17 cellular contexts compared by ENCODE assay signal in the genomic region with DNA sequence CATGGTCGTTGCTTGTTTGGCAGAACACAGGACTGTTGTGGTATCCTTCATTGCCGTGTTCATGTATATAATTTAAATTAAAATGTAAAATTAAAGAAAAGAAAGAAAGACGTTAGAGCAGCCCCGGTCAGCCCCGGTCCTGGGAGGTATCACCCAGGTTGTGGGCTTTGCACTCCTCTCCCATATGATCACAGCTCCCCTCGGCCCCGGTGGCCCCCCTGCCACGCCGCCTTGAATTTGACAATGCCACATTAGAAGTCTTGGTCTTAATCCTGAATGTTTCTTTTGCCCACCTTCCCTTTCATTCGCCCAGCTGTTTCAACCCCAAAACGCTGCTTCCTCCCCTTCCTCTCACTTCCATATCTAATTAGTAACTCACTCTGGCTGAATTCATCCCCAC. TPM values are rescaled to one million over a fixed set of nuclear protein-coding genes. Genes with fewer than 3 reads are reported as not detected.
DNase-seq lines count a peak whose midpoint lies in the region; ATAC-seq, FAIRE-seq and TF ChIP-seq lines count a peak whose summit lies in the region.
"Had no signal": no experiment of that assay in that cellular context is flagged by ENCODE, and none has a peak within 500 bp of the region (broad histone marks: within the 10 kb centered on the region; RNA-seq: fewer than 3 reads in every experiment).

No MANE protein-coding gene starts in this region.

- no peak overlapping the region for H3K4ac ChIP-seq in mesendoderm (ENCODE audit: low read depth, low read length)

- no peak overlapping the region for H2BK5ac ChIP-seq in mesendoderm (ENCODE audit: low read length)

- no peaks in the 10 kb centered on the region for H4K20me1 ChIP-seq in astrocyte (ENCODE audit: insufficient read depth, low read length)

- peak overlapping the region in 1 of 2 donors; percentile 57 for H3K4me3 Mint-ChIP-seq in CD14-positive monocyte
- H3K4me3 Mint-ChIP-seq in astrocyte (ENCODE audit: unreplicated experiment) = no peak overlapping the region
- H3K4me3 Mint-ChIP-seq: B cell had no signal

- H3K23ac ChIP-seq in mesendoderm (ENCODE audit: low read length) = no peak overlapping the region

- no peak overlapping the region for H4K8ac ChIP-seq in mesendoderm (ENCODE audit: low read depth, low read length)

- H3K9me3 ChIP-seq in astrocyte (ENCODE audit: insufficient read depth, low read depth, low read length) (no peaks in the 10 kb centered on the region), neutrophil (no peaks in the 10 kb centered on the region)

- H3K27me3 ChIP-seq in astrocyte (ENCODE audit: insufficient read depth, low read length) (peaks cover 21% of the 10 kb centered on the region), neutrophil (no peaks in the 10 kb centered on the region), mesendoderm (ENCODE audit: insufficient read depth, low read length, poor library complexity) (no peaks in the 10 kb centered on the region)

- no peaks in the 10 kb centered on the region for H3K79me1 ChIP-seq in mesendoderm (ENCODE audit: low read length)

- H2BK15ac ChIP-seq in mesendoderm (replicated peaks; ENCODE audit: low read depth) = no peak overlapping the region

- no peaks in the 10 kb centered on the region for H3K36me3 ChIP-seq in astrocyte (ENCODE audit: insufficient read depth, low read length)
- H3K36me3 ChIP-seq in neutrophil = peaks cover 19% of the 10 kb centered on the region
- H3K36me3 ChIP-seq in mesendoderm (ENCODE audit: control insufficient read depth, insufficient read depth, low read length) = no peaks in the 10 kb centered on the region

- peaks cover 99% of the 10 kb centered on the region for H3K4me1 Mint-ChIP-seq in CD14-positive monocyte
- H3K4me1 Mint-ChIP-seq in astrocyte (ENCODE audit: low read depth, unreplicated experiment) = no peaks in the 10 kb centered on the region

- no peak for FAIRE-seq in astrocyte (lab: Jason Lieb, UNC)
- FAIRE-seq: HTR-8/SVneo, K562 had no signal

- peak overlapping the region; percentile 57 to 97 (median 87) for H3K27ac Mint-ChIP-seq in CD14-positive monocyte
- H3K27ac Mint-ChIP-seq in astrocyte (ENCODE audit: unreplicated experiment) = peak overlapping the region; percentile 58
- H3K27ac Mint-ChIP-seq: B cell; CD4-positive, alpha-beta memory T cell had no signal

- no peak overlapping the region for H3K9ac ChIP-seq in astrocyte (ENCODE audit: low read length)
- H3K9ac ChIP-seq in mesendoderm (ENCODE audit: low read length) = no peak overlapping the region

- no peak overlapping the region for H3K4me2 ChIP-seq in astrocyte (ENCODE audit: low read length)
- no peak overlapping the region for H3K4me2 ChIP-seq in mesendoderm (ENCODE audit: low read length)

- H2AK5ac ChIP-seq in mesendoderm (ENCODE audit: low read length) = no peak overlapping the region

- H2BK120ac ChIP-seq in mesendoderm (ENCODE audit: low read depth, low read length) = no peak overlapping the region

- H3K4me1 ChIP-seq in astrocyte (ENCODE audit: insufficient read depth, low read length) (no peaks in the 10 kb centered on the region), neutrophil (ENCODE audit: control insufficient read depth in 1 of 2, insufficient read depth in 1 of 2, low read depth in 1 of 2, low read length in 1 of 2) (peaks cover 95 to 99% of the 10 kb centered on the region in 2 experiments), mesendoderm (ENCODE audit: control insufficient read depth, low read depth, low read length) (no peaks in the 10 kb centered on the region)

- no peak for ATAC-seq in GM21360 (IDR thresholded peaks at IDR 0.05; ENCODE audit: unreplicated experiment)
- ATAC-seq: K562 had no signal

- intact Hi-C loops in CD14-positive monocyte (cut with micrococcal nuclease) = loop anchor here (1.0 to 5.0 kb wide), 3 partner anchors 28 to 96 kb away; partner anchors contain the start of gene CBX6 (in 1 of the 2)

- no peak for DNase-seq in CD14-positive monocyte (ENCODE audit: low spot score)
- no peak for DNase-seq in astrocyte (ENCODE audit: low read depth)
- no peak for DNase-seq in SKM-1 treated with dmso at 0.1 percent for 144 hours (lab: John Stamatoyannopoulos, UW; ENCODE audit: unreplicated experiment)
- no peak for DNase-seq in mesendoderm
- DNase-seq: CD4-positive, alpha-beta memory T cell; DMS79 treated with DMSO at 0.1 percent for 48 hours; GF-D8; GOT3; H7; IMR-90 had no signal

- no peak overlapping the region for H3K56ac ChIP-seq in mesendoderm (ENCODE audit: low read length)

- H4K5ac ChIP-seq in mesendoderm (ENCODE audit: low read length) = no peak overlapping the region

- no CpG with 5 or more reads among the region's 11 CpGs for WGBS in mesendoderm (ENCODE audit: extremely low coverage, insufficient coverage, low lambda C conversion rate)

- H2AFZ ChIP-seq in astrocyte (ENCODE audit: low read depth, low read length) = no peak overlapping the region

- peaks cover 3 to 8% (median 5%) of the 10 kb centered on the region in 3 donors for H3K27me3 Mint-ChIP-seq in CD14-positive monocyte (ENCODE audit: low read depth in 3 of 3)
- peaks cover 48% of the 10 kb centered on the region for H3K27me3 Mint-ChIP-seq in astrocyte (ENCODE audit: low read depth, unreplicated experiment)

- H3K4me3 ChIP-seq in astrocyte (ENCODE audit: insufficient read depth, low read depth, low read length) = no peak overlapping the region
- H3K4me3 ChIP-seq in neutrophil (ENCODE audit: low read depth in 1 of 2, low read length in 1 of 2) = no peak overlapping the region
- H3K4me3 ChIP-seq in mesendoderm (ENCODE audit: low read length) = no peak overlapping the region
- H3K4me3 ChIP-seq: K562 had no signal

- H3K36me3 Mint-ChIP-seq in CD14-positive monocyte = peaks cover 26 to 27% of the 10 kb centered on the region in 2 donors
- H3K36me3 Mint-ChIP-seq in astrocyte (ENCODE audit: low read depth, unreplicated experiment) = no peaks in the 10 kb centered on the region
- H3K36me3 Mint-ChIP-seq: CD4-positive, alpha-beta memory T cell had no signal

- no peak overlapping the region for H3K18ac ChIP-seq in mesendoderm (ENCODE audit: low read length)

- H3K79me2 ChIP-seq in astrocyte (ENCODE audit: insufficient read depth, low read length) (no peaks in the 10 kb centered on the region), mesendoderm (ENCODE audit: control insufficient read depth, insufficient read depth, low read length) (no peaks in the 10 kb centered on the region)

- TF ChIP-seq CTCF in CD14-positive monocyte (IDR thresholded peaks at IDR 0.05) (no peak), astrocyte (IDR thresholded peaks at IDR 0.05; ENCODE audit: insufficient read depth, low read depth, low read length) (no peak), neutrophil (IDR thresholded peaks at IDR 0.05) (no peak)

- H3K27ac ChIP-seq in astrocyte (ENCODE audit: low read depth, low read length) (no peak overlapping the region), neutrophil (peak overlapping the region; percentile 99), mesendoderm (ENCODE audit: low read depth, low read length) (no peak overlapping the region)
- H3K27ac ChIP-seq: C4-2B had no signal

- H3K9me3 Mint-ChIP-seq in CD14-positive monocyte = peaks cover 0 to 2% (median 0%) of the 10 kb centered on the region in 7 donors
- H3K9me3 Mint-ChIP-seq in astrocyte (ENCODE audit: unreplicated experiment) = no peaks in the 10 kb centered on the region

RNA-seq across cellular contexts. Expression of gene APOBEC3A, which starts 11.4 kb away (rescaled TPM):
- 100 to 1,000 TPM; 233 to 247 TPM for polyA plus RNA-seq in CD14-positive monocyte
- total RNA-seq in astrocyte = not detected in 2 replicates
- polyA plus RNA-seq in mesendoderm (2013, experiment 1 of 2) = not detected
- not detected for polyA plus RNA-seq in mesendoderm (2013, experiment 2 of 2)
- total RNA-seq: A172; B cell; CD4-positive, alpha-beta memory T cell; H7; IMR-90; K562 had no signal
- polyA plus RNA-seq: CD4-positive, alpha-beta memory T cell; IMR-90 had no signal

RNA-seq across cellular contexts. Expression of gene APOBEC3B, which starts 13.3 kb away (rescaled TPM):
- 10 to 100 TPM in 1 of 2 donors, under 1 TPM in 1; 0.40 to 12.6 TPM for polyA plus RNA-seq in CD14-positive monocyte
- total RNA-seq in astrocyte = 3.0 and 4.0 TPM in 2 replicates
- polyA plus RNA-seq in mesendoderm (2013, experiment 1 of 2) = 8.4 TPM
- polyA plus RNA-seq in mesendoderm (2013, experiment 2 of 2) = 9.6 TPM

RNA-seq across cellular contexts. Expression of gene APOBEC3C, which starts 45.3 kb away (rescaled TPM):
- 10 to 100 TPM; 69.4 to 86.3 TPM for polyA plus RNA-seq in CD14-positive monocyte
- 32.5 and 37.0 TPM in 2 replicates for total RNA-seq in astrocyte
- 25.5 TPM for polyA plus RNA-seq in mesendoderm (2013, experiment 1 of 2)
- polyA plus RNA-seq in mesendoderm (2013, experiment 2 of 2) = 25.1 TPM

RNA-seq across cellular contexts. Expression of gene APOBEC3D, which starts 52.1 kb away (rescaled TPM):
- 1 to 10 TPM; 1.7 to 2.0 TPM for polyA plus RNA-seq in CD14-positive monocyte
- total RNA-seq in astrocyte = 0.93 and 1.5 TPM in 2 replicates
- polyA plus RNA-seq in mesendoderm (2013, experiment 1 of 2) = 3.0 TPM
- 3.1 TPM for polyA plus RNA-seq in mesendoderm (2013, experiment 2 of 2)
